Comparison of ENCODE assay signal across 36 cellular contexts in the genomic region with DNA sequence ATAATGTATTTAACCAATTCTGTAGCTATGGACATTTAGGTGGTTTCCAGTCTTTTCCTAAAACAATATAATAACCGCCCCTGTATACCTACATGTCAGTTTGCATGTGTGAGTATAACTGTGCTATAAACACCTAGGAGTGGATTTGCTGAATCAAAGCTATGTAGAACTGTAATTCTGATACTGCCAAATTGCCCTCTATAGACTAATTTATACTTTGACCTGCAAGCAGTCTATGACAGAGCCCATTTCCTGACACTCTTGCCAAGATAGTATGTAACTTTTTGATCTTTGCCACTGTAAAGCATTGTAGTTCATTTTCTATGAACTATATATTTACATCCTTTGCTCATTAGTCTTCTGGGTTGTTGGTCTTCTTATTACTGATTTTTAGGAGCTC. TPM values are rescaled to one million over a fixed set of nuclear protein-coding genes. Genes with fewer than 3 reads are reported as not detected.
"Had no signal": no experiment of that assay in that cellular context is flagged by ENCODE, and none has a peak within 500 bp of the region (broad histone marks: within the 10 kb centered on the region; RNA-seq: fewer than 3 reads in every experiment).

No MANE protein-coding gene starts in this region.

- ATAC-seq: activated naive CD8-positive, alpha-beta T cell treated with anti-CD3 and anti-CD28 coated beads, Interleukin-2, amount 50 U/mL, for 24 hours; activated T-cell treated with anti-CD3 and anti-CD28 coated beads, Interleukin-2, amount 50 U/mL, for 4 hours; K562 had no signal

- H2AFZ ChIP-seq: PC-9 had no signal

- H3K27me3 ChIP-seq: MG63 had no signal

- H3K27ac Mint-ChIP-seq: activated B cell treated with CpG ODN at 0.5 μM for 24 hours; activated CD4-positive, alpha-beta memory T cell treated with anti-CD3 and anti-CD28 coated beads for 36 hours; activated naive CD4-positive, alpha-beta T cell treated with anti-CD3 and anti-CD28 coated beads for 36 hours; activated naive CD8-positive, alpha-beta T cell; activated naive CD8-positive, alpha-beta T cell treated with anti-CD3 and anti-CD28 coated beads, Interleukin-2, amount 50 U/mL, for 24 hours; activated T-helper 1 cell treated with anti-CD3 and anti-CD28 coated beads, Interleukin-12 subunit alpha, Interleukin-12 subunit beta, Interleukin-2, Interleukin-4 antibody, amounts not matched to agents 30 ng/mL and 10 ng/mL and 1 ng/mL, durations not matched to agents 14 hours and 24 hours and 36 hours; brain had no signal

- H3K9me3 Mint-ChIP-seq: activated B cell treated with CpG ODN at 0.5 μM for 24 hours; activated CD4-positive, alpha-beta memory T cell treated with anti-CD3 and anti-CD28 coated beads for 36 hours; activated naive CD4-positive, alpha-beta T cell treated with anti-CD3 and anti-CD28 coated beads for 36 hours; activated naive CD8-positive, alpha-beta T cell treated with anti-CD3 and anti-CD28 coated beads, Interleukin-2, amount 50 U/mL, for 24 hours; activated T-cell treated with anti-CD3 and anti-CD28 coated beads, Interleukin-2, amount 50 U/mL, for 4 hours; activated T-helper 1 cell treated with anti-CD3 and anti-CD28 coated beads, Interleukin-12 subunit alpha, Interleukin-12 subunit beta, Interleukin-2, Interleukin-4 antibody, amounts not matched to agents 30 ng/mL and 10 ng/mL and 1 ng/mL, durations not matched to agents 14 hours and 24 hours and 36 hours; brain had no signal

- H3K36me3 Mint-ChIP-seq: activated CD4-positive, alpha-beta memory T cell treated with anti-CD3 and anti-CD28 coated beads for 36 hours; activated naive CD8-positive, alpha-beta T cell; brain had no signal

- H3K4me3 Mint-ChIP-seq: activated B cell treated with CpG ODN at 0.5 μM for 24 hours; activated CD4-positive, alpha-beta memory T cell treated with anti-CD3 and anti-CD28 coated beads for 36 hours; activated naive CD4-positive, alpha-beta T cell treated with anti-CD3 and anti-CD28 coated beads for 36 hours; activated naive CD8-positive, alpha-beta T cell; activated naive CD8-positive, alpha-beta T cell treated with anti-CD3 and anti-CD28 coated beads, Interleukin-2, amount 50 U/mL, for 24 hours; activated T-cell treated with anti-CD3 and anti-CD28 coated beads, Interleukin-2, amount 50 U/mL, for 4 hours; activated T-helper 1 cell treated with anti-CD3 and anti-CD28 coated beads, Interleukin-12 subunit alpha, Interleukin-12 subunit beta, Interleukin-2, Interleukin-4 antibody, amounts not matched to agents 30 ng/mL and 10 ng/mL and 1 ng/mL, durations not matched to agents 14 hours and 24 hours and 36 hours; brain had no signal

- H3K4me1 Mint-ChIP-seq: activated B cell treated with CpG ODN at 0.5 μM for 24 hours; activated naive CD8-positive, alpha-beta T cell treated with anti-CD3 and anti-CD28 coated beads, Interleukin-2, amount 50 U/mL, for 24 hours had no signal

- H3K36me3 ChIP-seq: MG63 had no signal

- FAIRE-seq: bronchial epithelial cell, K562 had no signal

- H3K27ac ChIP-seq: PC-9, VCaP had no signal

- H3K9me3 ChIP-seq: MG63 had no signal

- DNase-seq: activated B cell treated with CpG ODN at 0.5 μM for 24 hours; activated CD4-positive, alpha-beta memory T cell treated with anti-CD3 and anti-CD28 coated beads for 36 hours; activated CD4-positive, alpha-beta T cell treated with anti-CD3 and anti-CD28 coated beads for 4 hours; activated CD4-positive, alpha-beta T cell treated with anti-CD3 and anti-CD28 coated beads, Interleukin-2, amount 50 U/mL, for 1 hour; activated CD4-positive, CD25-positive, alpha-beta regulatory T cell treated with anti-CD3 and anti-CD28 coated beads, Interleukin-2, amount 50 U/mL, for 72 hours; activated CD8-positive, alpha-beta memory T cell treated with anti-CD3 and anti-CD28 coated beads, Interleukin-2, amount 50 U/mL, for 4 hours; activated gamma-delta T cell treated with Interleukin-2 at 50 U/mL for 16 hours; activated naive CD4-positive, alpha-beta T cell treated with anti-CD3 and anti-CD28 coated beads for 36 hours; activated naive CD8-positive, alpha-beta T cell treated with anti-CD3 and anti-CD28 coated beads, Interleukin-2, amount 50 U/mL, for 24 hours; activated T-cell treated with anti-CD3 and anti-CD28 coated beads for 4 hours; activated T-cell treated with anti-CD3 and anti-CD28 coated beads, Interleukin-2, amount 50 U/mL, for 4 hours; anterior cingulate cortex; Karpas-422; MG63; MV-4-11; NCI-H1092; NCI-H1436 treated with DMSO at 0.1 percent for 48 hours; NCI-H1694 treated with DMSO at 0.1 percent for 48 hours; NCI-H2029; NCI-H345; NCI-H526; NCI-H748 treated with DMSO at 0.1 percent for 48 hours; NK-92 treated with Interleukin-12 subunit alpha and Interleukin-12 subunit beta, amount 100 ng/mL, for 24 hours; PC-9; Right ventricle myocardium superior; SW 1271; T-helper 1 cell; T-helper 2 cell; T-helper 9 cell had no signal

- H3K4me2 ChIP-seq: PC-9 had no signal

- H3K4me3 ChIP-seq: K562, MG63, PC-9 had no signal

RNA-seq across cellular contexts. Expression of a gene that starts 19.5 kb away (rescaled TPM):
- total RNA-seq: activated B cell treated with CpG ODN at 0.5 μM for 24 hours had no signal
- polyA plus RNA-seq: K562 had no signal

RNA-seq across cellular contexts. Expression of a gene that starts 49.4 kb away (rescaled TPM):
- total RNA-seq: activated B cell treated with CpG ODN at 0.5 μM for 24 hours; activated CD4-positive, alpha-beta memory T cell treated with anti-CD3 and anti-CD28 coated beads for 36 hours; activated naive CD4-positive, alpha-beta T cell treated with anti-CD3 and anti-CD28 coated beads for 36 hours; activated T-helper 1 cell treated with anti-CD3 and anti-CD28 coated beads, Interleukin-12 subunit alpha, Interleukin-12 subunit beta, Interleukin-2, Interleukin-4 antibody, amounts not matched to agents 30 ng/mL and 10 ng/mL and 1 ng/mL, durations not matched to agents 14 hours and 24 hours and 36 hours; bronchial epithelial cell; K562; NCI-H460; Right ventricle myocardium superior had no signal
- polyA plus RNA-seq: K562 had no signal
